ENCODE assay signal across 8 cellular contexts in genomic region chr15:94174399-94174802, GRCh38. TPM values are rescaled to one million over a fixed set of nuclear protein-coding genes. Genes with fewer than 3 reads are reported as not detected.
DNase-seq lines count a peak whose midpoint lies in the region; ATAC-seq and TF ChIP-seq lines count a peak whose summit lies in the region.

No MANE protein-coding gene starts in this region.

- no peaks in the 10 kb centered on the region for H4K20me1 ChIP-seq in OCI-LY7 (ENCODE audit: insufficient read depth, low read length)

- POLR2A ChIA-PET in OCI-LY7 (lab: Charles Lee), result interaction anchor here (0.5 to 1.0 kb wide), 2 partner anchors 132 to 393 kb away, joined by 3 read pairs; no protein-coding TSS in a partner anchor

- H2AFZ ChIP-seq in OCI-LY7 (ENCODE audit: low read length), result no peak overlapping the region

- ATAC-seq in HG02763 (IDR thresholded peaks at IDR 0.05; ENCODE audit: unreplicated experiment), result peak; percentile 91

- peak overlapping the region; percentile 17; the same call in 1 of the 2 replicates for H3K4me2 ChIP-seq in OCI-LY7 (ENCODE audit: low read length)

- no peaks in the 10 kb centered on the region for H3K27me3 ChIP-seq in esophagus squamous epithelium

- H3K79me2 ChIP-seq in OCI-LY7 (ENCODE audit: insufficient read depth, low read depth, low read length), result no peaks in the 10 kb centered on the region

- no TSS peak for BruUV-seq in OCI-LY7 (replicated peaks; lab: Mats Ljungman, UMichigan)

- H3K9me3 ChIP-seq in OCI-LY7 (ENCODE audit: low read length), result peaks cover 14% of the 10 kb centered on the region; the same call in 1 of the 2 replicates
- no peaks in the 10 kb centered on the region for H3K9me3 ChIP-seq in esophagus squamous epithelium

- no peak overlapping the region for H3K27ac ChIP-seq in OCI-LY7 (ENCODE audit: low read depth, low read length, poor library complexity, severe bottlenecking)
- H3K27ac ChIP-seq in esophagus squamous epithelium, result no peak overlapping the region

- TF ChIP-seq POLR2A in esophagus squamous epithelium (IDR thresholded peaks at IDR 0.05), result no peak

- H3K9me2 ChIP-seq in OCI-LY7 (ENCODE audit: insufficient read depth, low read length), result no peaks in the 10 kb centered on the region

- CTCF ChIA-PET in OCI-LY7 (lab: Charles Lee; ENCODE audit: unreplicated experiment), result no interaction called here

- peaks cover 10% of the 10 kb centered on the region for H3K4me1 ChIP-seq in OCI-LY7 (ENCODE audit: insufficient read depth, low read length, poor library complexity, severe bottlenecking)
- H3K4me1 ChIP-seq in esophagus squamous epithelium, result no peaks in the 10 kb centered on the region

- no peak overlapping the region for H3K4me3 ChIP-seq in OCI-LY7 (ENCODE audit: low read depth, low read length, poor library complexity, severe bottlenecking)
- H3K4me3 ChIP-seq in esophagus squamous epithelium, result no peak overlapping the region

- H3K36me3 ChIP-seq in OCI-LY7 (ENCODE audit: insufficient read depth, low read length) (no peaks in the 10 kb centered on the region; the same call in 1 of the 2 replicates), esophagus squamous epithelium (no peaks in the 10 kb centered on the region)

- intact Hi-C loops in OCI-LY7 (cut with micrococcal nuclease; ENCODE audit: unreplicated experiment), result no loop called here
- intact Hi-C loops in esophagus squamous epithelium (cut with DNase I), result no loop called here

- peak; percentile 15 for DNase-seq in activated CD4-positive, alpha-beta T cell treated with anti-CD3 and anti-CD28 coated beads for 48 hours
- no peak for DNase-seq in activated CD4-positive, alpha-beta T cell treated with anti-CD3 and anti-CD28 coated beads, Interleukin-2, amount 50 U/mL, for 4 hours
- DNase-seq in OCI-LY7 (ENCODE audit: low spot score) (peak; percentile 25), germinal center (ENCODE audit: low spot score) (peak; percentile 65), esophagus squamous epithelium (lab: John Stamatoyannopoulos, UW) (no peak), 8988T (no peak), mucosa of gallbladder (ENCODE audit: low spot score) (no peak)

- TF ChIP-seq CTCF in OCI-LY7 (conservative IDR thresholded peaks at IDR 0.05; ENCODE audit: low read length), result no peak
- no peak for TF ChIP-seq CTCF in esophagus squamous epithelium (IDR thresholded peaks at IDR 0.05)

RNA-seq across cellular contexts. Expression of gene MCTP2, which starts 57.0 kb away (rescaled TPM):
- 73.2 and 75.0 TPM in 2 replicates for total RNA-seq in OCI-LY7 (2014; rRNA removed; shearing (Covaris generic))
- total RNA-seq in OCI-LY7 (2022) (90.6 and 91.6 TPM in 2 replicates), esophagus squamous epithelium (10 to 100 TPM; 11.2 to 29.9 (median 15.6) TPM), mucosa of gallbladder (31.7 TPM)

Comparison
In these comparisons a context has a peak if more than half of its experiments do, and no peak if none do; other contexts are left out.
1. DNase-seq: peak in activated CD4-positive, alpha-beta T cell treated with anti-CD3 and anti-CD28 coated beads for 48 hours (single experiment), OCI-LY7 (single experiment) and germinal center (single experiment); none in activated CD4-positive, alpha-beta T cell treated with anti-CD3 and anti-CD28 coated beads, Interleukin-2, amount 50 U/mL, for 4 hours (0 of 2), esophagus squamous epithelium (single experiment), 8988T (single experiment) and mucosa of gallbladder (single experiment).